Comparison of ENCODE assay signal across 13 cellular contexts in the genomic region with DNA sequence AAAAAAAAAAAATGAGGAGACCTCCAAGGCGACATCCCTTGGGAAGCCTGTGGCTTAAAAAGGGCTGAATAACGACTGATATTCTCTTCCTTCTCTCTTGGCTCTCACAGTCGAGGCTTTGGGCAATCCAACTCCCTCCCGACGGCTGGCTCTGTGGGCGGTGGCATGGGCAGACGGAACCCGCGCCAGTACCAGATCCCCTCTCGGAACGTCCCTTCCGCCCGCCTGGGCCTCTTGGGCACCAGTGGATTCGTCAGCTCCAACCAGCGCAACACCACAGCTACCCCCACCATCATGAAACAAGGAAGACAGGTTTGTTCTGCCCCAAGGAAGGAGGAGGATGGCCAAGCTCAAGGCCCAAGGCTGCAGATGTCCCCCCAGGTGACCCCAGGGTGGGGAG.
"Had no signal": no experiment of that assay in that cellular context is flagged by ENCODE, and none has a peak within 500 bp of the region (broad histone marks: within the 10 kb centered on the region; RNA-seq: fewer than 3 reads in every experiment).

No MANE protein-coding gene starts in this region.

- H3K27me3 Mint-ChIP-seq: naive B cell had no signal

- H3K4me3 ChIP-seq: testis had no signal

- H3K4me3 Mint-ChIP-seq: activated naive CD8-positive, alpha-beta T cell treated with anti-CD3 and anti-CD28 coated beads for 36 hours; activated T-cell treated with anti-CD3 and anti-CD28 coated beads, Interleukin-2, amount 50 U/mL, for 24 hours; mesothelial cell of epicardium; stimulated activated naive CD8-positive, alpha-beta T cell treated with anti-CD3 and anti-CD28 coated beads, Interleukin-15, Interleukin-2, amounts not matched to agents 100 ng/mL and 50 ng/mL, for 24 hours had no signal

- H3K27me3 ChIP-seq: testis had no signal

- H3K9me3 ChIP-seq: testis had no signal

- DNase-seq: activated effector memory CD4-positive, alpha-beta T cell treated with anti-CD3 and anti-CD28 coated beads, Interleukin-2, amount 50 U/mL, for 16 hours; activated naive CD8-positive, alpha-beta T cell treated with anti-CD3 and anti-CD28 coated beads for 36 hours; activated T-cell treated with anti-CD3 and anti-CD28 coated beads, Interleukin-2, amount 50 U/mL, for 24 hours; cortex of kidney; effector CD8-positive, alpha-beta T cell; naive B cell; stimulated activated CD4-positive, alpha-beta T cell treated with anti-CD3 and anti-CD28 coated beads, Interleukin-15, amount 100 ng/mL, for 24 hours; stimulated activated CD4-positive, alpha-beta T cell treated with anti-CD3 and anti-CD28 coated beads, Interleukin-4, amount 100 ng/mL, for 24 hours; testis had no signal

- H3K27ac Mint-ChIP-seq: activated naive CD8-positive, alpha-beta T cell treated with anti-CD3 and anti-CD28 coated beads for 36 hours; stimulated activated naive CD8-positive, alpha-beta T cell treated with anti-CD3 and anti-CD28 coated beads, Interleukin-15, Interleukin-2, amounts not matched to agents 100 ng/mL and 50 ng/mL, for 24 hours had no signal

- H3K9me3 Mint-ChIP-seq: activated naive CD8-positive, alpha-beta T cell treated with anti-CD3 and anti-CD28 coated beads for 36 hours; activated T-cell treated with anti-CD3 and anti-CD28 coated beads, Interleukin-2, amount 50 U/mL, for 24 hours; mesothelial cell of epicardium; naive B cell; stimulated activated naive CD8-positive, alpha-beta T cell treated with anti-CD3 and anti-CD28 coated beads, Interleukin-15, Interleukin-2, amounts not matched to agents 100 ng/mL and 50 ng/mL, for 24 hours had no signal

- H3K27ac ChIP-seq: testis had no signal

- FAIRE-seq: frontal cortex, keratinocyte had no signal

- H3K36me3 Mint-ChIP-seq: mesothelial cell of epicardium, naive B cell had no signal
